Comparison of ENCODE assay signal across 8 cellular contexts in genomic region chr3:119240582-119241434, GRCh38. TPM values are rescaled to one million over a fixed set of nuclear protein-coding genes. Genes with fewer than 3 reads are reported as not detected.
A peak's percentile ranks its signal among the peaks of the same experiment; 100 is the strongest.
DNase-seq lines count a peak whose midpoint lies in the region; ATAC-seq and TF ChIP-seq lines count a peak whose summit lies in the region.

B4GALT4 (minus strand) TSS chr3:119240878; CDS start chr3:119230099, 10,779 bp downstream.

- TF ChIP-seq POLR2A in uterus (IDR thresholded peaks at IDR 0.05) = peak; percentile 65 to 89

- H3K36me3 ChIP-seq in uterus = no peaks in the 10 kb centered on the region

- H3K27me3 ChIP-seq in right cardiac atrium (ENCODE audit: control insufficient read depth, insufficient read depth) = no peaks in the 10 kb centered on the region
- no peaks in the 10 kb centered on the region for H3K27me3 ChIP-seq in uterus

- H3K4me3 Mint-ChIP-seq in T-helper 17 cell = peak within 1 kb of the TSS; percentile 92

- intact Hi-C loops in right cardiac atrium (cut with DNase I) = loop anchor here in 1 of 4 donors (10.0 kb wide), 1 partner anchor 96 kb away; the partner anchor contains the start of gene TEX55
- intact Hi-C loops in uterus (cut with DNase I; ENCODE audit: low total_unique reads) = no loop called here

- ATAC-seq in GM18502 (IDR thresholded peaks at IDR 0.05; ENCODE audit: poor library complexity, unreplicated experiment) = peak; percentile 90
- ATAC-seq in HG02884 (IDR thresholded peaks at IDR 0.05; ENCODE audit: unreplicated experiment) = peak; percentile 81
- ATAC-seq in T-helper 17 cell = peak; percentile 76
- ATAC-seq in right cardiac atrium = peak; percentile 97

- WGBS in right cardiac atrium = 2% methylated on average over 71 of the region's 71 CpGs

- no peaks in the 10 kb centered on the region for H3K9me3 ChIP-seq in T-helper 17 cell (ENCODE audit: control insufficient read depth, low read length, poor library complexity, severe bottlenecking)
- no peaks in the 10 kb centered on the region for H3K9me3 ChIP-seq in right cardiac atrium (ENCODE audit: control insufficient read depth, low read length)
- H3K9me3 ChIP-seq in uterus = no peaks in the 10 kb centered on the region

- H3K4me1 Mint-ChIP-seq in T-helper 17 cell = peaks cover 21% of the 10 kb centered on the region

- peak within 1 kb of the TSS; percentile 96 for H3K27ac Mint-ChIP-seq in T-helper 17 cell

- peak; percentile 59 for DNase-seq in NCI-H1694 treated with DMSO at 0.1 percent for 48 hours (lab: John Stamatoyannopoulos, UW)
- DNase-seq in T-helper 17 cell = peak; percentile 47 to 59 (median 48)
- DNase-seq in anterior cingulate cortex (lab: John Stamatoyannopoulos, UW) = peak in 57 of 58 donors; percentile 34 to 88 (median 71)
- DNase-seq in right cardiac atrium = peak; percentile 90 to 96 (median 95)
- peak; percentile 46 for DNase-seq in pulmonary artery endothelial cell (ENCODE audit: low read depth, low spot score)
- DNase-seq in uterus = peak; percentile 80 to 84

- H3K27me3 Mint-ChIP-seq in T-helper 17 cell = no peaks in the 10 kb centered on the region

- peaks cover 2% of the 10 kb centered on the region for H3K36me3 Mint-ChIP-seq in T-helper 17 cell (ENCODE audit: low read depth)

- peak within 1 kb of the TSS; percentile 91 for H3K27ac ChIP-seq in right cardiac atrium (ENCODE audit: low read length)
- H3K27ac ChIP-seq in uterus = peak within 1 kb of the TSS; percentile 80 to 90

- TF ChIP-seq CTCF in uterus (IDR thresholded peaks at IDR 0.05) = no peak

- peak within 1 kb of the TSS; percentile 84 for H3K4me3 ChIP-seq in right cardiac atrium (ENCODE audit: low read length)
- peak within 1 kb of the TSS; percentile 53 to 61 for H3K4me3 ChIP-seq in uterus

- peaks cover 2% of the 10 kb centered on the region for H3K4me1 ChIP-seq in right cardiac atrium (ENCODE audit: control insufficient read depth, insufficient read depth, low read length)
- H3K4me1 ChIP-seq in uterus = peaks cover 0 to 3% of the 10 kb centered on the region in 2 donors

RNA-seq across cellular contexts. Expression of gene B4GALT4, which starts in this region (rescaled TPM):
- total RNA-seq in T-helper 17 cell (10 to 100 TPM; 14.6 to 24.7 TPM), right cardiac atrium (10 to 100 TPM; 11.9 to 20.1 (median 15.2) TPM), pulmonary artery endothelial cell (4.2 and 5.5 TPM in 2 replicates), uterus (10 to 100 TPM; 21.6 to 74.1 (median 49.8) TPM)
- 10.3 TPM for polyA plus RNA-seq in right cardiac atrium

Comparison
In these comparisons a context has a peak if more than half of its experiments do, and no peak if none do; other contexts are left out.
1. Peak in every context shown above with its lines: DNase-seq, ATAC-seq, H3K4me3 ChIP-seq and H3K27ac ChIP-seq.